ENCODE assay signal across 13 cellular contexts in genomic region chr2:203908344-203909185, GRCh38. TPM values are rescaled to one million over a fixed set of nuclear protein-coding genes. Genes with fewer than 3 reads are reported as not detected.
A peak's percentile ranks its signal among the peaks of the same experiment; 100 is the strongest.
DNase-seq lines count a peak whose midpoint lies in the region; ATAC-seq and TF ChIP-seq lines count a peak whose summit lies in the region.
"Had no signal": no experiment of that assay in that cellular context is flagged by ENCODE, and none has a peak within 500 bp of the region (broad histone marks: within the 10 kb centered on the region; RNA-seq: fewer than 3 reads in every experiment).

No MANE protein-coding gene starts in this region.

- no peaks in the 10 kb centered on the region for H3K9me3 ChIP-seq in lower lobe of right lung
- no peaks in the 10 kb centered on the region for H3K9me3 ChIP-seq in subcutaneous abdominal adipose tissue (ENCODE audit: control insufficient read depth in 5 of 5, low read length in 5 of 5)
- H3K9me3 ChIP-seq: HAP-1 had no signal

- no peak for TF ChIP-seq CTCF in lower lobe of right lung (IDR thresholded peaks at IDR 0.05)

- H3K27me3 ChIP-seq in lower lobe of right lung (ENCODE audit: low read depth) (no peaks in the 10 kb centered on the region), subcutaneous abdominal adipose tissue (ENCODE audit: control insufficient read depth in 5 of 5, insufficient read depth in 4 of 5, low read length in 5 of 5) (no peaks in the 10 kb centered on the region)

- H3K27ac Mint-ChIP-seq in activated CD4-positive, alpha-beta T cell treated with anti-CD3 and anti-CD28 coated beads, Interleukin-2, amount 10 ng/mL, durations not matched to agents 7 days and 5 days: peak overlapping the region; percentile 80
- H3K27ac Mint-ChIP-seq in activated T-helper 17 cell treated with anti-CD3 and anti-CD28 coated beads, Interleukin-2, amount 50 U/mL, for 72 hours: peak overlapping the region; percentile 84
- H3K27ac Mint-ChIP-seq in immature natural killer cell: no peak overlapping the region

- CTCF ChIA-PET in activated CD4-positive, alpha-beta T cell treated with anti-CD3 and anti-CD28 coated beads, Interleukin-2, amount 10 ng/mL, durations not matched to agents 7 days and 5 days (lab: Charles Lee): interaction anchor here (0.6 to 2.1 kb wide), 15 partner anchors 10 to 603 kb away, joined by 3 to 9 read pairs (median 5); partner anchors contain the start of gene CTLA4

- H3K9ac ChIP-seq in subcutaneous abdominal adipose tissue (ENCODE audit: low read length in 5 of 5): peak overlapping the region in 1 of 5 donors; percentile 31

- H3K4me3 ChIP-seq in lower lobe of right lung (no peak overlapping the region), subcutaneous abdominal adipose tissue (ENCODE audit: low read depth in 1 of 5, low read length in 5 of 5) (peak overlapping the region in 2 of 5 donors; percentile 8 to 49)
- H3K4me3 ChIP-seq: HAP-1 had no signal

- intact Hi-C loops in lower lobe of right lung (cut with DNase I): no loop called here

- H3K4me1 ChIP-seq in lower lobe of right lung (peaks cover 9% of the 10 kb centered on the region), subcutaneous abdominal adipose tissue (ENCODE audit: control insufficient read depth in 5 of 5, insufficient read depth in 5 of 5, low read length in 5 of 5) (peaks cover 0 to 23% (median 19%) of the 10 kb centered on the region in 5 donors)
- H3K4me1 ChIP-seq: HAP-1 had no signal

- POLR2A ChIA-PET in activated CD4-positive, alpha-beta T cell treated with anti-CD3 and anti-CD28 coated beads, Interleukin-2, amount 10 ng/mL, durations not matched to agents 7 days and 5 days (lab: Charles Lee): no interaction called here

- peaks cover 10% of the 10 kb centered on the region for H3K9me3 Mint-ChIP-seq in activated CD4-positive, alpha-beta T cell treated with anti-CD3 and anti-CD28 coated beads, Interleukin-2, amount 10 ng/mL, durations not matched to agents 7 days and 5 days
- no peaks in the 10 kb centered on the region for H3K9me3 Mint-ChIP-seq in activated T-helper 17 cell treated with anti-CD3 and anti-CD28 coated beads, Interleukin-2, amount 50 U/mL, for 72 hours
- no peaks in the 10 kb centered on the region for H3K9me3 Mint-ChIP-seq in immature natural killer cell

- H3K27me3 Mint-ChIP-seq in activated CD4-positive, alpha-beta T cell treated with anti-CD3 and anti-CD28 coated beads, Interleukin-2, amount 10 ng/mL, durations not matched to agents 7 days and 5 days: no peaks in the 10 kb centered on the region
- no peaks in the 10 kb centered on the region for H3K27me3 Mint-ChIP-seq in activated T-helper 17 cell treated with anti-CD3 and anti-CD28 coated beads, Interleukin-2, amount 50 U/mL, for 72 hours
- H3K27me3 Mint-ChIP-seq in immature natural killer cell (ENCODE audit: low read depth in 3 of 3): peaks cover 0 to 2% (median 0%) of the 10 kb centered on the region in 3 donors

- peak overlapping the region; percentile 12 for H3K27ac ChIP-seq in lower lobe of right lung
- H3K27ac ChIP-seq in subcutaneous abdominal adipose tissue (ENCODE audit: low read depth, low read length): peak overlapping the region; percentile 44

- peaks cover 9% of the 10 kb centered on the region for H3K36me3 Mint-ChIP-seq in activated CD4-positive, alpha-beta T cell treated with anti-CD3 and anti-CD28 coated beads, Interleukin-2, amount 10 ng/mL, durations not matched to agents 7 days and 5 days (ENCODE audit: low read depth)
- H3K36me3 Mint-ChIP-seq in activated T-helper 17 cell treated with anti-CD3 and anti-CD28 coated beads, Interleukin-2, amount 50 U/mL, for 72 hours (ENCODE audit: low read depth): no peaks in the 10 kb centered on the region
- no peaks in the 10 kb centered on the region for H3K36me3 Mint-ChIP-seq in immature natural killer cell

- H3K4me1 Mint-ChIP-seq in activated CD4-positive, alpha-beta T cell treated with anti-CD3 and anti-CD28 coated beads, Interleukin-2, amount 10 ng/mL, durations not matched to agents 7 days and 5 days: peaks cover 21% of the 10 kb centered on the region
- H3K4me1 Mint-ChIP-seq in activated T-helper 17 cell treated with anti-CD3 and anti-CD28 coated beads, Interleukin-2, amount 50 U/mL, for 72 hours: peaks cover 15% of the 10 kb centered on the region
- H3K4me1 Mint-ChIP-seq in immature natural killer cell: no peaks in the 10 kb centered on the region

- no peak overlapping the region for H3K4me3 Mint-ChIP-seq in activated CD4-positive, alpha-beta T cell treated with anti-CD3 and anti-CD28 coated beads, Interleukin-2, amount 10 ng/mL, durations not matched to agents 7 days and 5 days
- peak overlapping the region; percentile 65 for H3K4me3 Mint-ChIP-seq in activated T-helper 17 cell treated with anti-CD3 and anti-CD28 coated beads, Interleukin-2, amount 50 U/mL, for 72 hours
- H3K4me3 Mint-ChIP-seq in immature natural killer cell: no peak overlapping the region

- no peaks in the 10 kb centered on the region for H3K36me3 ChIP-seq in lower lobe of right lung
- no peaks in the 10 kb centered on the region for H3K36me3 ChIP-seq in subcutaneous abdominal adipose tissue (ENCODE audit: control insufficient read depth in 5 of 5, insufficient read depth in 5 of 5, low read length in 5 of 5)
- H3K36me3 ChIP-seq: HAP-1 had no signal

- DNase-seq in activated CD4-positive, alpha-beta T cell treated with anti-CD3 and anti-CD28 coated beads, Interleukin-2, amount 10 ng/mL, durations not matched to agents 7 days and 5 days: no peak
- DNase-seq in activated CD4-positive, alpha-beta T cell treated with anti-CD3 and anti-CD28 coated beads for 48 hours: no peak
- DNase-seq in lower lobe of right lung (no peak), immature natural killer cell (no peak), kidney tubule cell (ENCODE audit: low spot score) (no peak)
- DNase-seq: islet precursor cell had no signal

- peak; percentile 78 for ATAC-seq in activated T-helper 17 cell treated with anti-CD3 and anti-CD28 coated beads, Interleukin-2, amount 50 U/mL, for 72 hours (replicated peaks)
- ATAC-seq in lower lobe of right lung: peak; percentile 71 to 75
- ATAC-seq in HG02870 (IDR thresholded peaks at IDR 0.05; ENCODE audit: unreplicated experiment): no peak

RNA-seq across cellular contexts. Expression of gene ICOS, which starts 28.0 kb away (rescaled TPM):
- 10 to 100 TPM; 52.0 to 63.6 TPM for total RNA-seq in activated CD4-positive, alpha-beta T cell treated with anti-CD3 and anti-CD28 coated beads, Interleukin-2, amount 10 ng/mL, durations not matched to agents 7 days and 5 days
- 100 to 1,000 TPM; 146 to 194 TPM for total RNA-seq in activated T-helper 17 cell treated with anti-CD3 and anti-CD28 coated beads, Interleukin-2, amount 50 U/mL, for 72 hours
- total RNA-seq in lower lobe of right lung: 3.0 TPM
- polyA plus RNA-seq in immature natural killer cell: under 1 TPM; 0.13 to 0.97 (median 0.80) TPM
- total RNA-seq: NCI-H460, pulmonary artery endothelial cell had no signal
- polyA plus RNA-seq: AG04450 had no signal

RNA-seq across cellular contexts. Expression of gene CTLA4, which starts 41.0 kb away (rescaled TPM):
- total RNA-seq in activated CD4-positive, alpha-beta T cell treated with anti-CD3 and anti-CD28 coated beads, Interleukin-2, amount 10 ng/mL, durations not matched to agents 7 days and 5 days: 10 to 100 TPM; 20.1 to 22.7 TPM
- 100 to 1,000 TPM; 282 to 334 TPM for total RNA-seq in activated T-helper 17 cell treated with anti-CD3 and anti-CD28 coated beads, Interleukin-2, amount 50 U/mL, for 72 hours
- total RNA-seq in lower lobe of right lung: 0.86 TPM
- polyA plus RNA-seq in immature natural killer cell: 1 to 10 TPM in 1 of 3 donors, not detected in 2; 1.1 TPM
- total RNA-seq: NCI-H460, pulmonary artery endothelial cell had no signal
- polyA plus RNA-seq: AG04450 had no signal

Comparison
In these comparisons a context has a peak if more than half of its experiments do, and no peak if none do; other contexts are left out.
1. H3K27ac Mint-ChIP-seq: peak in activated CD4-positive, alpha-beta T cell treated with anti-CD3 and anti-CD28 coated beads, Interleukin-2, amount 10 ng/mL, durations not matched to agents 7 days and 5 days (single experiment) and activated T-helper 17 cell treated with anti-CD3 and anti-CD28 coated beads, Interleukin-2, amount 50 U/mL, for 72 hours (single experiment); none in immature natural killer cell (0 of 6).
2. RNA of gene ICOS, which starts 28.0 kb away (total RNA-seq): 146 to 194 TPM in activated T-helper 17 cell treated with anti-CD3 and anti-CD28 coated beads, Interleukin-2, amount 50 U/mL, for 72 hours and 52.0 to 63.6 TPM in activated CD4-positive, alpha-beta T cell treated with anti-CD3 and anti-CD28 coated beads, Interleukin-2, amount 10 ng/mL, durations not matched to agents 7 days and 5 days; 3.0 TPM in lower lobe of right lung (single experiment); every median in the first group is over 10 times any median in the second.
3. RNA of gene CTLA4, which starts 41.0 kb away (total RNA-seq): 282 to 334 TPM in activated T-helper 17 cell treated with anti-CD3 and anti-CD28 coated beads, Interleukin-2, amount 50 U/mL, for 72 hours; 20.1 to 22.7 TPM in activated CD4-positive, alpha-beta T cell treated with anti-CD3 and anti-CD28 coated beads, Interleukin-2, amount 10 ng/mL, durations not matched to agents 7 days and 5 days and 0.86 TPM in lower lobe of right lung (single experiment); every median in the first group is over 10 times any median in the second.